ENCODE assay signal across 20 cellular contexts in the genomic region with DNA sequence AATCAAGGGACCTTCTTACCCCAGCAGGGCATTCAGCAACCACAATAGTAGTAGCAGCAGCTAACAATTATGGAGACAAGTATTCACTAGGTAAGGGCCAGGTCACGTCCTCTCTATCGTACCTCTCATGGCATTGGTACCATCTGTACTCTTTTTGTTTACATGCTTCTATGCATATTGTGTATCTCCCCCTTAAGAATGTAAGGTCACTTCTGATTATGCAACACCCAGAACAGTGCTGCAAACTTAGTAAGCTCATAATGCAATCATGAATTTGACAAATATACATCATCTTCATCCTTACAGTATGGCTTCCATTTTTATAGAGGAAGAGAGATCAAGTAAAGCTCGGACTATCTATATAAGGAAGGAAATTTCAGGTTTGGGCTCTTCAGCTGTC. TPM values are rescaled to one million over a fixed set of nuclear protein-coding genes. Genes with fewer than 3 reads are reported as not detected.
DNase-seq lines count a peak whose midpoint lies in the region; ATAC-seq, FAIRE-seq and TF ChIP-seq lines count a peak whose summit lies in the region.
"Had no signal": no experiment of that assay in that cellular context is flagged by ENCODE, and none has a peak within 500 bp of the region (broad histone marks: within the 10 kb centered on the region; RNA-seq: fewer than 3 reads in every experiment).

No MANE protein-coding gene starts in this region.

- H3K27ac Mint-ChIP-seq in GM23338, result no peak overlapping the region
- H3K27ac Mint-ChIP-seq: CD4-positive, alpha-beta memory T cell had no signal

- TF ChIP-seq POLR2A in endothelial cell of umbilical vein (IDR thresholded peaks at IDR 0.05; ENCODE audit: low read depth, low read length), result no peak
- no peak for TF ChIP-seq POLR2A in spleen (IDR thresholded peaks at IDR 0.05)

- no peak overlapping the region for H3K4me3 Mint-ChIP-seq in GM23338
- H3K4me3 Mint-ChIP-seq: CD4-positive, alpha-beta memory T cell had no signal

- dilution Hi-C loops in endothelial cell of umbilical vein (cut with MboI; ENCODE audit: extremely low pct_ligation_motif_present, low sequenced_read_pairs), result no loop called here

- H3K36me3 ChIP-seq in BLaER1 treated with 17β-estradiol and CSF1 and Interleukin-3, amounts not matched to agents 10 nM and 100 nM, result peaks cover 0 to 9% (median 4%) of the 10 kb centered on the region in 11 experiments; a peak in 4 of 22 replicates
- H3K36me3 ChIP-seq in HEK293 (ENCODE audit: control insufficient read depth in 2 of 2, insufficient read depth in 1 of 2, low read length in 2 of 2), result no peaks in the 10 kb centered on the region
- no peaks in the 10 kb centered on the region for H3K36me3 ChIP-seq in RWPE2 (ENCODE audit: low read depth)
- H3K36me3 ChIP-seq in endothelial cell of umbilical vein (ENCODE audit: control insufficient read depth in 2 of 2, extremely low read depth in 1 of 2, insufficient read depth in 2 of 2, low read length in 2 of 2), result no peaks in the 10 kb centered on the region
- H3K36me3 ChIP-seq in GM23338 (ENCODE audit: insufficient read depth), result no peaks in the 10 kb centered on the region
- no peaks in the 10 kb centered on the region for H3K36me3 ChIP-seq in spleen
- H3K36me3 ChIP-seq: HAP-1 had no signal

- WGBS in spleen, 5 donors, result 77 to 90% (median 85%) methylated on average over 3 of the region's 3 CpGs

- H3K79me2 ChIP-seq in endothelial cell of umbilical vein (ENCODE audit: control insufficient read depth, insufficient read depth, low read length) (no peaks in the 10 kb centered on the region), GM23338 (replicated peaks; ENCODE audit: insufficient read depth) (peaks cover 21% of the 10 kb centered on the region; the same call in 1 of the 2 replicates)

- H3K4me2 ChIP-seq in BLaER1 treated with 17β-estradiol and CSF1 and Interleukin-3, amounts not matched to agents 10 nM and 100 nM, result peak overlapping the region in 9 of 11 experiments; percentile 69 to 95 (median 89); a peak in 16 of 22 replicates
- H3K4me2 ChIP-seq in endothelial cell of umbilical vein (ENCODE audit: insufficient read depth, low read length), result no peak overlapping the region
- no peak overlapping the region for H3K4me2 ChIP-seq in GM23338

- no peak for TF ChIP-seq CTCF in HEK293 (tag by site-specific recombination; IDR thresholded peaks at IDR 0.05)
- TF ChIP-seq CTCF in RWPE2 (IDR thresholded peaks at IDR 0.05; ENCODE audit: poor library complexity, severe bottlenecking), result no peak
- no peak for TF ChIP-seq CTCF in endothelial cell of umbilical vein (IDR thresholded peaks at IDR 0.05; ENCODE audit: extremely low read depth in 1 of 2, insufficient read depth in 1 of 2, low read depth in 1 of 2, low read length in 2 of 2)
- TF ChIP-seq CTCF in GM23338 (conservative IDR thresholded peaks at IDR 0.05; ENCODE audit: low read depth in 2 of 2), result no peak
- TF ChIP-seq CTCF in spleen (IDR thresholded peaks at IDR 0.05 in 8 of 11, conservative IDR thresholded peaks at IDR 0.05 in 3 of 11), result no peak

- no peaks in the 10 kb centered on the region for H3K27me3 ChIP-seq in BLaER1 treated with 17β-estradiol and CSF1 and Interleukin-3, amounts not matched to agents 10 nM and 100 nM
- H3K27me3 ChIP-seq in RWPE2 (ENCODE audit: insufficient read depth, poor library complexity, severe bottlenecking) (no peaks in the 10 kb centered on the region), endothelial cell of umbilical vein (ENCODE audit: control insufficient read depth in 2 of 2, insufficient read depth in 2 of 2, low read length in 2 of 2) (peaks cover 51 to 59% of the 10 kb centered on the region in 2 experiments), GM23338 (ENCODE audit: insufficient read depth) (no peaks in the 10 kb centered on the region), spleen (replicated peaks in 1 of 7) (no peaks in the 10 kb centered on the region)

- no peak overlapping the region for H3K27ac ChIP-seq in BLaER1 treated with 17β-estradiol and CSF1 and Interleukin-3, amounts not matched to agents 10 nM and 100 nM
- H3K27ac ChIP-seq in HEK293 (ENCODE audit: extremely low read depth, low read depth, low read length), result no peak overlapping the region
- H3K27ac ChIP-seq in RWPE2 (ENCODE audit: poor library complexity, severe bottlenecking), result peak overlapping the region; percentile 96
- H3K27ac ChIP-seq in endothelial cell of umbilical vein (ENCODE audit: insufficient read depth, low read depth, low read length), result no peak overlapping the region
- H3K27ac ChIP-seq in GM23338 (ENCODE audit: low read depth), result no peak overlapping the region
- H3K27ac ChIP-seq in spleen, result no peak overlapping the region

- H3K9me2 ChIP-seq in GM23338 (ENCODE audit: insufficient read depth), result no peaks in the 10 kb centered on the region

- peaks cover 86 to 100% (median 100%) of the 10 kb centered on the region in 11 experiments for H4K20me1 ChIP-seq in BLaER1 treated with 17β-estradiol and CSF1 and Interleukin-3, amounts not matched to agents 10 nM and 100 nM
- peaks cover 4% of the 10 kb centered on the region for H4K20me1 ChIP-seq in endothelial cell of umbilical vein (replicated peaks; ENCODE audit: control insufficient read depth, extremely low read depth, insufficient read depth, low read length)
- H4K20me1 ChIP-seq in GM23338 (replicated peaks; ENCODE audit: insufficient read depth), result peaks cover 32% of the 10 kb centered on the region

- H3K9ac ChIP-seq in BLaER1 treated with 17β-estradiol and CSF1 and Interleukin-3, amounts not matched to agents 10 nM and 100 nM, result no peak overlapping the region
- H3K9ac ChIP-seq in endothelial cell of umbilical vein (replicated peaks; ENCODE audit: extremely low read depth, insufficient read depth, low read length), result no peak overlapping the region

- no peak overlapping the region for H2AFZ ChIP-seq in endothelial cell of umbilical vein (ENCODE audit: low read depth, low read length)
- H2AFZ ChIP-seq in GM23338, result no peak overlapping the region

- peak; percentile 44 for FAIRE-seq in endothelial cell of umbilical vein (lab: Jason Lieb, UNC)
- FAIRE-seq: RCC 7860 had no signal

- H3K4me1 Mint-ChIP-seq in GM23338, result peaks cover 43% of the 10 kb centered on the region

- H3K4me1 ChIP-seq in BLaER1 treated with 17β-estradiol and CSF1 and Interleukin-3, amounts not matched to agents 10 nM and 100 nM, result peaks cover 73 to 87% (median 81%) of the 10 kb centered on the region in 10 experiments
- H3K4me1 ChIP-seq in HEK293 (ENCODE audit: control insufficient read depth, insufficient read depth, low read length) (peaks cover 12% of the 10 kb centered on the region), RWPE2 (ENCODE audit: insufficient read depth, poor library complexity, severe bottlenecking) (peaks cover 82% of the 10 kb centered on the region), endothelial cell of umbilical vein (ENCODE audit: control insufficient read depth, extremely low read depth, insufficient read depth, low read length) (peaks cover 16% of the 10 kb centered on the region), GM23338 (ENCODE audit: insufficient read depth) (no peaks in the 10 kb centered on the region), spleen (peaks cover 25 to 91% (median 54%) of the 10 kb centered on the region in 6 donors)

- CTCF ChIA-PET in HEK293 (lab: Yijun Ruan, JAX) (interaction anchor here (0.6 to 1.6 kb wide), 5 partner anchors 29 to 140 kb away, joined by 3 to 4 read pairs (median 3); no protein-coding TSS in a partner anchor), endothelial cell of umbilical vein (lab: Charles Lee) (interaction anchor here (0.6 to 1.9 kb wide), 3 partner anchors 25 to 121 kb away, joined by 3 to 4 read pairs (median 3); no protein-coding TSS in a partner anchor)

- ATAC-seq in RWPE2 (ENCODE audit: low read depth) (no peak), GM23338 (no peak)

- H3K4me3 ChIP-seq in BLaER1 treated with 17β-estradiol and CSF1 and Interleukin-3, amounts not matched to agents 10 nM and 100 nM, result no peak overlapping the region
- H3K4me3 ChIP-seq in HEK293 (ENCODE audit: low read depth, low read length), result no peak overlapping the region
- no peak overlapping the region for H3K4me3 ChIP-seq in RWPE2 (ENCODE audit: severe bottlenecking)
- no peak overlapping the region for H3K4me3 ChIP-seq in endothelial cell of umbilical vein (replicated peaks in 1 of 3; ENCODE audit: insufficient read depth in 1 of 3, low read depth in 1 of 3, low read length in 3 of 3)
- no peak overlapping the region for H3K4me3 ChIP-seq in GM23338
- H3K4me3 ChIP-seq in spleen, result no peak overlapping the region
- H3K4me3 ChIP-seq: HAP-1 had no signal

- H3K9me3 ChIP-seq in BLaER1 treated with 17β-estradiol and CSF1 and Interleukin-3, amounts not matched to agents 10 nM and 100 nM (replicated peaks in 1 of 11), result no peaks in the 10 kb centered on the region
- H3K9me3 ChIP-seq in HEK293 (ENCODE audit: control insufficient read depth, insufficient read depth, low read depth, low read length), result no peaks in the 10 kb centered on the region
- H3K9me3 ChIP-seq in RWPE2 (ENCODE audit: severe bottlenecking), result no peaks in the 10 kb centered on the region
- H3K9me3 ChIP-seq in endothelial cell of umbilical vein (replicated peaks; ENCODE audit: control insufficient read depth, insufficient read depth, low read length), result no peaks in the 10 kb centered on the region
- H3K9me3 ChIP-seq in spleen, result no peaks in the 10 kb centered on the region
- H3K9me3 ChIP-seq: HAP-1 had no signal

- H3K9me3 Mint-ChIP-seq in GM23338, result no peaks in the 10 kb centered on the region
- H3K9me3 Mint-ChIP-seq: CD4-positive, alpha-beta memory T cell had no signal

- peaks cover 3% of the 10 kb centered on the region for H3K27me3 Mint-ChIP-seq in GM23338 (ENCODE audit: insufficient read depth, low read depth, poor library complexity)
- H3K27me3 Mint-ChIP-seq: CD4-positive, alpha-beta memory T cell had no signal

- no peaks in the 10 kb centered on the region for H3K9me1 ChIP-seq in endothelial cell of umbilical vein (replicated peaks; ENCODE audit: control insufficient read depth, extremely low read depth, insufficient read depth, low read length)

- H3F3A ChIP-seq in GM23338 (replicated peaks; ENCODE audit: low read depth), result no peaks in the 10 kb centered on the region

- H3K36me3 Mint-ChIP-seq in GM23338 (ENCODE audit: low read depth), result no peaks in the 10 kb centered on the region
- H3K36me3 Mint-ChIP-seq: CD4-positive, alpha-beta memory T cell had no signal

- DNase-seq in RWPE2 (ENCODE audit: low spot score), result no peak
- DNase-seq in endothelial cell of umbilical vein (ENCODE audit: low read depth, low spot score), result no peak
- DNase-seq in GM23338 (ENCODE audit: low spot score), result no peak
- no peak for DNase-seq in spleen
- DNase-seq in NK-92 (lab: John Stamatoyannopoulos, UW; ENCODE audit: unreplicated experiment), result no peak
- no peak for DNase-seq in C1 segment of cervical spinal cord (lab: John Stamatoyannopoulos, UW)
- DNase-seq: ACHN; CD4-positive, alpha-beta memory T cell; Kasumi-1; MV-4-11; NCI-H1436; NCI-H2081 treated with DMSO at 0.1 percent for 48 hours; NCI-H510A; NCI-H774; SHP77; T-helper 2 cell had no signal

- POLR2A ChIA-PET in HEK293 (lab: Yijun Ruan, JAX) (no interaction called here), endothelial cell of umbilical vein (lab: Charles Lee) (interaction anchor here (0.7 to 0.8 kb wide), 2 partner anchors 36 to 165 kb away, joined by 3 to 4 read pairs; no protein-coding TSS in a partner anchor)

- no TSS peak for BruUV-seq in endothelial cell of umbilical vein (replicated peaks; lab: Mats Ljungman, UMichigan)

- intact Hi-C loops in endothelial cell of umbilical vein (cut with micrococcal nuclease) (no loop called here), spleen (cut with DNase I; ENCODE audit: low total_unique reads) (no loop called here)

RNA-seq across cellular contexts. Expression of a gene that starts 46.1 kb away (rescaled TPM):
- 7.8 and 9.6 TPM in 2 replicates for total RNA-seq in endothelial cell of umbilical vein
- 3.6 TPM in 2 replicates for polyA plus RNA-seq in endothelial cell of umbilical vein
- polyA plus RNA-seq in endothelial cell of umbilical vein (2011; cell fraction: cytosol; rRNA removed), result 3.7 and 4.2 TPM in 2 replicates
- 3.2 and 3.6 TPM in 2 replicates for polyA plus RNA-seq in endothelial cell of umbilical vein (2011; cell fraction: nucleus; rRNA removed)
- polyA plus RNA-seq in endothelial cell of umbilical vein (2012), result 5.9 and 6.6 TPM in 2 replicates
- polyA minus RNA-seq in endothelial cell of umbilical vein, result 3.3 and 3.6 TPM in 2 replicates
- 4.9 TPM for polyA minus RNA-seq in endothelial cell of umbilical vein (2011; cell fraction: cytosol; rRNA and poly(A)+ RNA removed)
- polyA minus RNA-seq in endothelial cell of umbilical vein (2011; cell fraction: nucleus; rRNA and poly(A)+ RNA removed), result 2.6 and 2.8 TPM in 2 replicates
- 10.4 and 13.0 TPM in 2 replicates for total RNA-seq in GM23338 (2014; rRNA removed; shearing (Covaris generic))
- polyA plus RNA-seq in GM23338 (2016; fragmentation: Nextera tagmentation; extraction: Ambion mirVana), result 7.2 and 8.7 TPM in 2 replicates
- total RNA-seq in spleen, result 10 to 100 TPM; 12.6 to 26.4 (median 14.9) TPM
- polyA plus RNA-seq in spleen, result 1 to 10 TPM; 3.5 to 5.5 (median 4.6) TPM

Comparison
In these comparisons a context has a peak if more than half of its experiments do, and no peak if none do; other contexts are left out.
1. H3K4me2 ChIP-seq: peak in BLaER1 treated with 17β-estradiol and CSF1 and Interleukin-3, amounts not matched to agents 10 nM and 100 nM (9 of 11); none in endothelial cell of umbilical vein (single experiment) and GM23338 (single experiment).